ENCODE assay signal across 19 cellular contexts in genomic region chr14:68263563-68264350, GRCh38.
DNase-seq lines count a peak whose midpoint lies in the region; ATAC-seq, FAIRE-seq and TF ChIP-seq lines count a peak whose summit lies in the region.
"Had no signal": no experiment of that assay in that cellular context is flagged by ENCODE, and none has a peak within 500 bp of the region (broad histone marks: within the 10 kb centered on the region; RNA-seq: fewer than 3 reads in every experiment).

No MANE protein-coding gene starts in this region.

- no peak overlapping the region for H3K56ac ChIP-seq in IMR-90 (ENCODE audit: extremely low read depth, insufficient read depth, low read length)

- no TSS peak for BruUV-seq in IMR-90 (replicated peaks; lab: Mats Ljungman, UMichigan)

- dilution Hi-C loops in IMR-90 (cut with HindIII; ENCODE audit: low sequenced_read_pairs, unreplicated experiment) = no loop called here

- H3K9ac ChIP-seq in IMR-90 (ENCODE audit: low read depth, low read length) = no peak overlapping the region
- no peak overlapping the region for H3K9ac ChIP-seq in endodermal cell (ENCODE audit: extremely low read depth, low read length, poor library complexity, severe bottlenecking)

- H3K36me3 Mint-ChIP-seq in endodermal cell (ENCODE audit: low read depth) (no peaks in the 10 kb centered on the region), mesothelial cell of epicardium (no peaks in the 10 kb centered on the region)

- H3K4me1 Mint-ChIP-seq in endodermal cell = peaks cover 61% of the 10 kb centered on the region
- H3K4me1 Mint-ChIP-seq in mesothelial cell of epicardium = peaks cover 67% of the 10 kb centered on the region

- no peak overlapping the region for H2BK120ac ChIP-seq in IMR-90 (ENCODE audit: low read depth, low read length)

- no peak for TF ChIP-seq EP300 in A549 (IDR thresholded peaks at IDR 0.05)

- H3K23ac ChIP-seq in IMR-90 (ENCODE audit: low read depth, low read length) = no peak overlapping the region

- no peak overlapping the region for H2BK20ac ChIP-seq in IMR-90 (ENCODE audit: low read depth, low read length)

- POLR2A ChIA-PET in A549 (lab: Yijun Ruan, JAX) = no interaction called here
- POLR2A ChIA-PET in IMR-90 (lab: Charles Lee; ENCODE audit: unreplicated experiment) = interaction anchor here (0.6 kb wide), 1 partner anchor 32 kb away, joined by 3 read pairs; no protein-coding TSS in a partner anchor

- H3K27ac Mint-ChIP-seq in endodermal cell (peak overlapping the region; percentile 20), mesothelial cell of epicardium (peak overlapping the region; percentile 89)
- H3K27ac Mint-ChIP-seq: CD14-positive monocyte had no signal

- no peak overlapping the region for H2BK5ac ChIP-seq in IMR-90 (ENCODE audit: low read depth, low read length, poor library complexity, severe bottlenecking)

- H3K4me3 Mint-ChIP-seq in endodermal cell (no peak overlapping the region), mesothelial cell of epicardium (no peak overlapping the region)
- H3K4me3 Mint-ChIP-seq: CD14-positive monocyte had no signal

- H3K9me1 ChIP-seq in IMR-90 (ENCODE audit: insufficient read depth, low read length) = no peaks in the 10 kb centered on the region

- H2AFZ ChIP-seq in IMR-90 (replicated peaks; ENCODE audit: low read length, poor library complexity) = no peak overlapping the region

- TF ChIP-seq RAD21 in A549 (conservative IDR thresholded peaks at IDR 0.05 in 1 of 2, IDR thresholded peaks at IDR 0.05 in 1 of 2) (no peak), IMR-90 (IDR thresholded peaks at IDR 0.05; ENCODE audit: low read length) (no peak)

- no peaks in the 10 kb centered on the region for H3K4me1 ChIP-seq in A549
- H3K4me1 ChIP-seq in IMR-90 (ENCODE audit: control insufficient read depth, insufficient read depth, low read length) = peaks cover 5% of the 10 kb centered on the region; the same call in 1 of the 2 replicates
- H3K4me1 ChIP-seq in endodermal cell (ENCODE audit: control insufficient read depth, insufficient read depth, low read length) = peaks cover 38% of the 10 kb centered on the region

- peak; percentile 23 for FAIRE-seq in A549 (lab: Jason Lieb, UNC)
- FAIRE-seq: keratinocyte, pancreas had no signal

- H3K9me3 ChIP-seq in A549 (no peaks in the 10 kb centered on the region), IMR-90 (ENCODE audit: control insufficient read depth, insufficient read depth, low read length) (no peaks in the 10 kb centered on the region), endodermal cell (ENCODE audit: control insufficient read depth, low read length) (no peaks in the 10 kb centered on the region)
- H3K9me3 ChIP-seq: heart right ventricle, pancreas, upper lobe of left lung had no signal

- H4K20me1 ChIP-seq in IMR-90 (ENCODE audit: insufficient read depth, low read length) = no peaks in the 10 kb centered on the region

- H3K14ac ChIP-seq in IMR-90 (replicated peaks; ENCODE audit: low read depth, low read length) = peak overlapping the region; percentile 29; the same call in 1 of the 2 replicates

- H3K18ac ChIP-seq in IMR-90 (ENCODE audit: low read depth, low read length) = peak overlapping the region; percentile 47

- peak overlapping the region; percentile 16; the same call in 1 of the 2 replicates for H3K4ac ChIP-seq in IMR-90 (ENCODE audit: low read depth, low read length)

- no peak overlapping the region for H4K91ac ChIP-seq in IMR-90 (ENCODE audit: insufficient read depth, low read depth, low read length)

- H3K4me3 ChIP-seq in A549 (no peak overlapping the region), IMR-90 (ENCODE audit: insufficient read depth, low read depth, low read length) (no peak overlapping the region), endodermal cell (ENCODE audit: low read length) (no peak overlapping the region)
- H3K4me3 ChIP-seq: heart right ventricle, pancreas, upper lobe of left lung had no signal

- H3K27ac ChIP-seq in A549 (peak overlapping the region; percentile 11 to 28; a peak in 3 of 6 replicates), IMR-90 (ENCODE audit: insufficient read depth, low read length) (no peak overlapping the region), endodermal cell (ENCODE audit: low read depth, low read length) (no peak overlapping the region)
- H3K27ac ChIP-seq: pancreas, WERI-Rb-1 had no signal

- no peaks in the 10 kb centered on the region for H3K27me3 ChIP-seq in IMR-90 (ENCODE audit: control insufficient read depth, insufficient read depth, low read length)
- no peaks in the 10 kb centered on the region for H3K27me3 ChIP-seq in endodermal cell (ENCODE audit: control insufficient read depth, insufficient read depth, low read length, poor library complexity, severe bottlenecking)
- H3K27me3 ChIP-seq: heart right ventricle, pancreas, upper lobe of left lung had no signal

- no peak overlapping the region for H2AK9ac ChIP-seq in IMR-90 (replicated peaks; ENCODE audit: low read depth, low read length, poor library complexity)

- no peaks in the 10 kb centered on the region for H3K36me3 ChIP-seq in IMR-90 (ENCODE audit: control insufficient read depth, insufficient read depth, low read length)
- no peaks in the 10 kb centered on the region for H3K36me3 ChIP-seq in endodermal cell (ENCODE audit: control insufficient read depth, insufficient read depth, low read length)
- H3K36me3 ChIP-seq: heart right ventricle, pancreas, upper lobe of left lung, WERI-Rb-1 had no signal

- DNase-seq in A549 (ENCODE audit: low read depth in 1 of 2, low spot score in 1 of 2) (no peak), IMR-90 (peak; percentile 53), endodermal cell (no peak), mesothelial cell of epicardium (ENCODE audit: low spot score in 2 of 2, unreplicated experiment in 2 of 2) (no peak), kidney glomerular epithelial cell (lab: John Stamatoyannopoulos, UW) (no peak), DMS79 (lab: John Stamatoyannopoulos, UW) (no peak)
- DNase-seq: amygdala, DMS53, heart right ventricle, NCI-H1417 treated with DMSO at 0.1 percent for 48 hours, NCI-H2171 treated with DMSO at 0.1 percent for 48 hours, pancreas, T-helper 1 cell, upper lobe of left lung, WERI-Rb-1 had no signal

- 0 out of 2 replicates have a peak overlapping the region, but pooled peaks have one; percentile 42 for H4K5ac ChIP-seq in IMR-90 (ENCODE audit: low read depth, low read length)

- H2BK15ac ChIP-seq in IMR-90 (ENCODE audit: low read depth, low read length) = no peak overlapping the region

- in situ Hi-C loops in IMR-90 (cut with MboI; ENCODE audit: low sequenced_read_pairs) = no loop called here

- no peak for TF ChIP-seq POLR2A in A549 (IDR thresholded peaks at IDR 0.05; ENCODE audit: low read length)
- TF ChIP-seq POLR2A in IMR-90 (IDR thresholded peaks at IDR 0.05; ENCODE audit: low read depth, low read length) = no peak

- no peak overlapping the region for H2AK5ac ChIP-seq in IMR-90 (ENCODE audit: low read depth, low read length)

- ATAC-seq in A549 = no peak
- ATAC-seq in IMR-90 (ENCODE audit: low read depth) = peak; percentile 29
- ATAC-seq in GM19328 (IDR thresholded peaks at IDR 0.05; ENCODE audit: unreplicated experiment) = no peak
- ATAC-seq in HG02642 (IDR thresholded peaks at IDR 0.05; ENCODE audit: poor library complexity, unreplicated experiment) = no peak
- ATAC-seq: pancreas had no signal

- no peak overlapping the region for H3K4me2 ChIP-seq in A549
- no peak overlapping the region for H3K4me2 ChIP-seq in IMR-90 (ENCODE audit: low read depth, low read length)

- H3K27me3 Mint-ChIP-seq in endodermal cell (ENCODE audit: insufficient read depth) (no peaks in the 10 kb centered on the region), mesothelial cell of epicardium (ENCODE audit: low read depth) (no peaks in the 10 kb centered on the region)

- CTCF ChIA-PET in A549 (lab: Yijun Ruan, JAX) = no interaction called here
- CTCF ChIA-PET in IMR-90 (lab: Yijun Ruan, JAX) = no interaction called here

- 79% methylated on average over 3 of the region's 3 CpGs for WGBS in A549 (ENCODE audit: missing lambda C conversion rate)
- no CpG with 5 or more reads among the region's 3 CpGs for WGBS in IMR-90 (ENCODE audit: extremely low coverage in 2 of 2, insufficient read length in 1 of 2), 2 experiments
- 74% methylated on average over 3 of the region's 3 CpGs; no CpG with 5 or more reads in 1 of the 2 experiments for WGBS in endodermal cell (ENCODE audit: insufficient coverage in 1 of 2, insufficient read length in 1 of 2), 2 experiments

- H4K8ac ChIP-seq in IMR-90 (ENCODE audit: low read depth in 2 of 2, low read length in 2 of 2) = no peak overlapping the region; a peak in 1 of 4 replicates

- no peak for TF ChIP-seq CTCF in A549 (IDR thresholded peaks at IDR 0.05)
- no peak for TF ChIP-seq CTCF in IMR-90 (conservative IDR thresholded peaks at IDR 0.05; ENCODE audit: low read depth, low read length)
- TF ChIP-seq CTCF in endodermal cell (conservative IDR thresholded peaks at IDR 0.05) = no peak
- TF ChIP-seq CTCF in mesothelial cell of epicardium (IDR thresholded peaks at IDR 0.05; ENCODE audit: unreplicated experiment) = no peak

- no peaks in the 10 kb centered on the region for H3K79me1 ChIP-seq in IMR-90 (ENCODE audit: low read depth in 1 of 2, low read length in 2 of 2)

- no peaks in the 10 kb centered on the region for H3K9me3 Mint-ChIP-seq in endodermal cell
- no peaks in the 10 kb centered on the region for H3K9me3 Mint-ChIP-seq in mesothelial cell of epicardium

- intact Hi-C loops in IMR-90 (cut with micrococcal nuclease) = no loop called here

TF ChIP-seq in A549, 52 proteins besides CTCF, POLR2A, EP300 and RAD21 (continues in another document):
- no peak for TF ChIP-seq EHMT2 (IDR thresholded peaks at IDR 0.05; ENCODE audit: low read depth)
- no peak for TF ChIP-seq SMC3 (IDR thresholded peaks at IDR 0.05)
- TF ChIP-seq, protein P1, sequence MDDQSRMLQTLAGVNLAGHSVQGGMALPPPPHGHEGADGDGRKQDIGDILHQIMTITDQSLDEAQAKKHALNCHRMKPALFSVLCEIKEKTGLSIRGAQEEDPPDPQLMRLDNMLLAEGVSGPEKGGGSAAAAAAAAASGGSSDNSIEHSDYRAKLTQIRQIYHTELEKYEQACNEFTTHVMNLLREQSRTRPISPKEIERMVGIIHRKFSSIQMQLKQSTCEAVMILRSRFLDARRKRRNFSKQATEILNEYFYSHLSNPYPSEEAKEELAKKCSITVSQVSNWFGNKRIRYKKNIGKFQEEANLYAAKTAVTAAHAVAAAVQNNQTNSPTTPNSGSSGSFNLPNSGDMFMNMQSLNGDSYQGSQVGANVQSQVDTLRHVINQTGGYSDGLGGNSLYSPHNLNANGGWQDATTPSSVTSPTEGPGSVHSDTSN (IDR thresholded peaks at IDR 0.05) = no peak

TF ChIP-seq in IMR-90, 13 proteins besides CTCF, POLR2A, EP300 and RAD21 (continues in another document):
- TF ChIP-seq MAZ (IDR thresholded peaks at IDR 0.05; ENCODE audit: borderline replicate concordance, low read depth, low read length) (no peak), RFX5 (IDR thresholded peaks at IDR 0.05; ENCODE audit: low read depth, low read length) (no peak)
- TF ChIP-seq, protein P2, sequence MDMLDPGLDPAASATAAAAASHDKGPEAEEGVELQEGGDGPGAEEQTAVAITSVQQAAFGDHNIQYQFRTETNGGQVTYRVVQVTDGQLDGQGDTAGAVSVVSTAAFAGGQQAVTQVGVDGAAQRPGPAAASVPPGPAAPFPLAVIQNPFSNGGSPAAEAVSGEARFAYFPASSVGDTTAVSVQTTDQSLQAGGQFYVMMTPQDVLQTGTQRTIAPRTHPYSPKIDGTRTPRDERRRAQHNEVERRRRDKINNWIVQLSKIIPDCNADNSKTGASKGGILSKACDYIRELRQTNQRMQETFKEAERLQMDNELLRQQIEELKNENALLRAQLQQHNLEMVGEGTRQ (IDR thresholded peaks at IDR 0.05; ENCODE audit: low read depth, low read length) = no peak

Comparison
In these comparisons a context has a peak if more than half of its experiments do, and no peak if none do; other contexts are left out.
1. H3K27ac ChIP-seq: peak in A549 (2 of 2); none in IMR-90 (single experiment) and endodermal cell (single experiment).